8 cellular contexts compared by ENCODE assay signal in genomic region chr20:62405108-62405980, GRCh38. TPM values are rescaled to one million over a fixed set of nuclear protein-coding genes. Genes with fewer than 3 reads are reported as not detected.
A peak's percentile ranks its signal among the peaks of the same experiment; 100 is the strongest.
DNase-seq lines count a peak whose midpoint lies in the region; ATAC-seq and TF ChIP-seq lines count a peak whose summit lies in the region.

No MANE protein-coding gene starts in this region.

- DNase-seq in AG20443 (ENCODE audit: low spot score) = peak; percentile 65
- peak; percentile 41 for DNase-seq in HCEC 1CT
- no peak for DNase-seq in activated B cell treated with CpG ODN at 0.5 μM for 24 hours
- peak in 29 of 42 donors; percentile 11 to 65 (median 41) for DNase-seq in head of caudate nucleus
- no peak for DNase-seq in sciatic nerve (ENCODE audit: low spot score)
- DNase-seq in activated CD4-positive, alpha-beta T cell treated with anti-CD3 and anti-CD28 coated beads for 1 hour = no peak

- H3K4me1 Mint-ChIP-seq in activated B cell treated with CpG ODN at 0.5 μM for 24 hours = peaks cover 45% of the 10 kb centered on the region

- ATAC-seq in activated B cell treated with CpG ODN at 0.5 μM for 24 hours (ENCODE audit: low read depth) (no peak), sciatic nerve (peak; percentile 44), HG03571 (IDR thresholded peaks at IDR 0.05; ENCODE audit: unreplicated experiment) (no peak), HG02973 (IDR thresholded peaks at IDR 0.05; ENCODE audit: unreplicated experiment) (no peak)

- no peaks in the 10 kb centered on the region for H3K27me3 Mint-ChIP-seq in activated B cell treated with CpG ODN at 0.5 μM for 24 hours

- CTCF ChIA-PET in activated B cell treated with CpG ODN at 0.5 μM for 24 hours (lab: Charles Lee) = no interaction called here

- no peaks in the 10 kb centered on the region for H3K36me3 Mint-ChIP-seq in activated B cell treated with CpG ODN at 0.5 μM for 24 hours (ENCODE audit: low read depth)

- intact Hi-C loops in activated B cell treated with CpG ODN at 0.5 μM for 24 hours (cut with micrococcal nuclease) (no loop called here), head of caudate nucleus (cut with DNase I) (no loop called here), sciatic nerve (cut with DNase I) (no loop called here)

- H3K4me3 Mint-ChIP-seq in activated B cell treated with CpG ODN at 0.5 μM for 24 hours = peak overlapping the region; percentile 75

- no peak for TF ChIP-seq CTCF in activated B cell treated with CpG ODN at 0.5 μM for 24 hours (IDR thresholded peaks at IDR 0.05)

- H3K9me3 Mint-ChIP-seq in activated B cell treated with CpG ODN at 0.5 μM for 24 hours = no peaks in the 10 kb centered on the region

- POLR2A ChIA-PET in activated B cell treated with CpG ODN at 0.5 μM for 24 hours (lab: Charles Lee) = interaction anchor here (1.1 kb wide), 1 partner anchor 389 kb away, joined by 3 read pairs; no protein-coding TSS in a partner anchor

- no peak overlapping the region for H3K27ac Mint-ChIP-seq in activated B cell treated with CpG ODN at 0.5 μM for 24 hours

RNA-seq across cellular contexts. Expression of gene CABLES2, which starts 1.7 kb away (rescaled TPM):
- total RNA-seq in activated B cell treated with CpG ODN at 0.5 μM for 24 hours = 6.6 and 7.0 TPM in 2 replicates
- 4.5 TPM for total RNA-seq in sciatic nerve

RNA-seq across cellular contexts. Expression of gene RPS21, which starts 18.4 kb away (rescaled TPM):
- total RNA-seq in activated B cell treated with CpG ODN at 0.5 μM for 24 hours (2,912 and 3,555 TPM in 2 replicates), sciatic nerve (986 TPM)

RNA-seq across cellular contexts. Expression of gene RBBP8NL, which starts 22.0 kb away (rescaled TPM):
- total RNA-seq in activated B cell treated with CpG ODN at 0.5 μM for 24 hours (not detected in 2 replicates), sciatic nerve (not detected)

RNA-seq across cellular contexts. Expression of gene LAMA5, which starts 38.2 kb away (rescaled TPM):
- total RNA-seq in activated B cell treated with CpG ODN at 0.5 μM for 24 hours (19.8 and 24.8 TPM in 2 replicates), sciatic nerve (232 TPM)

Comparison
In these comparisons a context has a peak if more than half of its experiments do, and no peak if none do; other contexts are left out.
1. DNase-seq: peak in AG20443 (single experiment), HCEC 1CT (single experiment) and head of caudate nucleus (29 of 42); none in activated B cell treated with CpG ODN at 0.5 μM for 24 hours (single experiment), sciatic nerve (single experiment) and activated CD4-positive, alpha-beta T cell treated with anti-CD3 and anti-CD28 coated beads for 1 hour (single experiment).